Comparison of ENCODE assay signal across 8 cellular contexts in the genomic region with DNA sequence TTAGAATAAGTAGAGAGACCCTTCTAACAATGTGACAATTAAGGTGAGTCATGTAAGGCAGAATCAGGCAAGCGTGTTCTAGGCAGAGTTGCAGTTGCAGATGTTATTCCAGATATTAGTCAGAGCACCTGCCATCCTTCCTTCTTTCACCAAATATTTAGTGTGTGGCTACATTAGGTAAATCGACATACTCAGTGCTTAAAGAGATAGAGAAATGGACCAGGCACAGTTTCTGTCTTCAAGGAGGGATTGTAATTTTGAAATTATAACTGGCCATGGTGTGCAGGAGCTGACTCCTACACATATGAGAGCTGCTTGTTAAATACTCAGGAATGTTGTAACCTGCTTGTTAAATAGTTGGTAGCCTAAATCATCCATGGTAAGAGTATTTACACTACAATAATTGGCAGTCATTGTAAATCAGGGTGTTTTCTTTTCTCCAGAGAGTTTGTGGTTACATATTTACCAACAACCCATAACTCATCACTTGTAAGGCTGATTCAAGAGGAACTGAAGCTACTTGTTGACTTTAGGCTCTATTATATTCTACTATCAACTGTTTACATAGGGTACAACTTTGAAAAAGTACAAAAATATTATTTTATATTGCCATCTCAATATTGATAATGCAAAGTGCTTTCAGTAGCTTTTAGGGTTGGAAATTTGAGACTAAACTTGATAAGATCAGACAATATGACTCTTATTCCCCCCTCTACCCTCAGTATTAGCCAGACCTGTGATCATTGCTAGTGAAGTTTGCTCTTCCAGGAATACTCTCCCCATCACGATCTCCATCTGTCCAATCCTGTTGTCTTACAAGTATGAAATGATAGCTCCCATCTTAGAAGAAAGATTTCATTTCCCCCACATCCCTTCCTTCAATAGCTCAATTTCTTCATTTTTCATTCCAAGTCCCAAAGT.
DNase-seq lines count a peak whose midpoint lies in the region; ATAC-seq and TF ChIP-seq lines count a peak whose summit lies in the region.

No MANE protein-coding gene starts in this region.

- intact Hi-C loops in esophagus squamous epithelium (cut with DNase I), result no loop called here

- WGBS in esophagus squamous epithelium, 2 donors, result 47 to 59% methylated on average over 3 of the region's 3 CpGs

- H3K4me1 ChIP-seq in esophagus squamous epithelium, result no peaks in the 10 kb centered on the region

- TF ChIP-seq CTCF in kidney epithelial cell (IDR thresholded peaks at IDR 0.05; ENCODE audit: insufficient read depth, low read length, poor library complexity, severe bottlenecking) (no peak), esophagus squamous epithelium (IDR thresholded peaks at IDR 0.05) (no peak)

- H3K27me3 ChIP-seq in kidney epithelial cell (ENCODE audit: control insufficient read depth, insufficient read depth, low read length), result no peaks in the 10 kb centered on the region
- no peaks in the 10 kb centered on the region for H3K27me3 ChIP-seq in esophagus squamous epithelium

- H3K27ac ChIP-seq in esophagus squamous epithelium, result no peak overlapping the region

- H3K4me3 ChIP-seq in kidney epithelial cell (ENCODE audit: low read depth, low read length) (no peak overlapping the region), esophagus squamous epithelium (no peak overlapping the region)

- no peaks in the 10 kb centered on the region for H3K9me3 ChIP-seq in esophagus squamous epithelium

- ATAC-seq in GM18520 (IDR thresholded peaks at IDR 0.05; ENCODE audit: unreplicated experiment), result peak; percentile 93
- ATAC-seq in GM21825 (IDR thresholded peaks at IDR 0.05; ENCODE audit: unreplicated experiment), result peak; percentile 94
- ATAC-seq in HG03521 (IDR thresholded peaks at IDR 0.05; ENCODE audit: unreplicated experiment), result peak; percentile 95

- DNase-seq in kidney epithelial cell (ENCODE audit: low read depth) (peak; percentile 45), C1 segment of cervical spinal cord (lab: John Stamatoyannopoulos, UW) (no peak), erythroblast (lab: John Stamatoyannopoulos, UW) (no peak), esophagus squamous epithelium (lab: John Stamatoyannopoulos, UW) (no peak), NCI-H345 treated with DMSO at 0.1 percent for 48 hours (lab: John Stamatoyannopoulos, UW; ENCODE audit: unreplicated experiment) (no peak)

- H3K36me3 ChIP-seq in kidney epithelial cell (ENCODE audit: control insufficient read depth, insufficient read depth, low read length) (no peaks in the 10 kb centered on the region), esophagus squamous epithelium (no peaks in the 10 kb centered on the region)

- TF ChIP-seq POLR2A in erythroblast (IDR thresholded peaks at IDR 0.05; ENCODE audit: low read length) (no peak), esophagus squamous epithelium (IDR thresholded peaks at IDR 0.05) (no peak)
